Comparison of ENCODE assay signal across 1 cellular context in the genomic region with DNA sequence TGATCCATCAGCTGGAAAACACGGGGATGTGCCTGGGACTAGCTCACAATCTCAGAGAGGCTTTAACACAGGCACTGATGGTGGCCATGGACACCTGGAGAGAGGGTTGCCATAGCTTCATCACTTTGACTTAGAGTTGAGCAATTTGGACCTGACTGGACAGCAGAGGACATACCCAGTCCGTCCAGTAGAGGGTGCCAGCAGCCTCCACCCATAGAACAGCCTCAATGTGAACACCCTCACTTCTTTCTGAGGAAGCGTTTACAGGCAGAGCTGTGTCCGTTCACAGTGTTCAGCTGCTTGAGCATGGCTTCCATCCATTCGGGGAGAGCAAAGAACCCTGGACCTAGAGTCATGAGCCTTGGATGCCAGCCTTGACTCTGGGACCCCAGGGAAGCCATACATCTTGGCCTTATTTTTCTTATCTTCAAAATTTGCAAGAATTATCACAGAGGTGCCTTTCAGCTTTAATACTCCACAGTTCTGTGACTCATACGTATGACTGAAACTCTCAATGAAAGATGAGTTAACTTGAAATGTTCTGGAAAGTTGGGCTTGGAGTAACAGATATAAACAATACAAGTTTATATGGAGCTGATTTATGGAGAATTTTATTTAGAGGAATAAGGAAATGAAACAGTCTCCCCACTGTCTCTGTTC.
TF ChIP-seq lines count a peak whose summit lies in the region.

No MANE protein-coding gene starts in this region.

TF ChIP-seq in K562, 482 proteins besides CTCF, POLR2A, EP300 and RAD21 (continued from another document):
- TF ChIP-seq CREB1 (IDR thresholded peaks at IDR 0.05), result no peak
- 0 out of 2 replicates have a peak, but pooled peaks have one; percentile 14 for TF ChIP-seq CREB1 (CRISPR knock-in tag; IDR thresholded peaks at IDR 0.05)
- TF ChIP-seq, protein P1, sequence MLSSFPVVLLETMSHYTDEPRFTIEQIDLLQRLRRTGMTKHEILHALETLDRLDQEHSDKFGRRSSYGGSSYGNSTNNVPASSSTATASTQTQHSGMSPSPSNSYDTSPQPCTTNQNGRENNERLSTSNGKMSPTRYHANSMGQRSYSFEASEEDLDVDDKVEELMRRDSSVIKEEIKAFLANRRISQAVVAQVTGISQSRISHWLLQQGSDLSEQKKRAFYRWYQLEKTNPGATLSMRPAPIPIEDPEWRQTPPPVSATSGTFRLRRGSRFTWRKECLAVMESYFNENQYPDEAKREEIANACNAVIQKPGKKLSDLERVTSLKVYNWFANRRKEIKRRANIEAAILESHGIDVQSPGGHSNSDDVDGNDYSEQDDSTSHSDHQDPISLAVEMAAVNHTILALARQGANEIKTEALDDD (IDR thresholded peaks at IDR 0.05), result no peak
- no peak for TF ChIP-seq ZNF232 (CRISPR knock-in tag; IDR thresholded peaks at IDR 0.05)
